In the genomic region with DNA sequence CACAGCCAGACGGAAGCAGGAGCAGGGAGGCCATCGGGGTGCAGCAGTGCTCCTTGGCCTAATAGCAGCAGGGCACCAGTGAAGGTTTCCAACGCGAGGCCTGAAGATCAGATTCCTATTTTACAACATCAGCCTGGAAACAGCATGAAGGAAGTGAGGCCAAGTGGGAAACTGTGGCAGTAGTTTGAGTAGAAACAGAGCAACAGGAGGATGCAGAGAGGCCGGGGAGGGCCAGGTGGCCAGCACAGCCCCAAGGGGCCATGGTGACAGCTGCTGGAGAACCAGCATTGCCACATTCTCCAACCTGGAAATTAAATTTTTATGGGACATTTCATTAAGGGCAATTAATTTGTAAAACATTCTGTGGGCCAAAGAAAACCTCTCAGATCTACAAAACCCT, we compare ENCODE assay signal across 1 cellular context.
TF ChIP-seq lines count a peak whose summit lies in the region.

No MANE protein-coding gene starts in this region.

TF ChIP-seq in HepG2, 621 proteins besides CTCF, POLR2A, EP300 and RAD21:
- no peak for TF ChIP-seq POLR2AphosphoS5 (IDR thresholded peaks at IDR 0.05; ENCODE audit: low read depth, low read length)
- TF ChIP-seq, protein P1, sequence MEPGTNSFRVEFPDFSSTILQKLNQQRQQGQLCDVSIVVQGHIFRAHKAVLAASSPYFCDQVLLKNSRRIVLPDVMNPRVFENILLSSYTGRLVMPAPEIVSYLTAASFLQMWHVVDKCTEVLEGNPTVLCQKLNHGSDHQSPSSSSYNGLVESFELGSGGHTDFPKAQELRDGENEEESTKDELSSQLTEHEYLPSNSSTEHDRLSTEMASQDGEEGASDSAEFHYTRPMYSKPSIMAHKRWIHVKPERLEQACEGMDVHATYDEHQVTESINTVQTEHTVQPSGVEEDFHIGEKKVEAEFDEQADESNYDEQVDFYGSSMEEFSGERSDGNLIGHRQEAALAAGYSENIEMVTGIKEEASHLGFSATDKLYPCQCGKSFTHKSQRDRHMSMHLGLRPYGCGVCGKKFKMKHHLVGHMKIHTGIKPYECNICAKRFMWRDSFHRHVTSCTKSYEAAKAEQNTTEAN (CRISPR knock-in tag; conservative IDR thresholded peaks at IDR 0.05) = no peak
- TF ChIP-seq MIER3 (CRISPR knock-in tag; IDR thresholded peaks at IDR 0.05; ENCODE audit: borderline replicate concordance) = no peak
- TF ChIP-seq ZNF234 (CRISPR knock-in tag; conservative IDR thresholded peaks at IDR 0.05) = no peak
- no peak for TF ChIP-seq FLYWCH1 (CRISPR knock-in tag; IDR thresholded peaks at IDR 0.05)
- no peak for TF ChIP-seq LCORL (IDR thresholded peaks at IDR 0.05)
- TF ChIP-seq LCORL (CRISPR knock-in tag; IDR thresholded peaks at IDR 0.05) = no peak
- no peak for TF ChIP-seq NR2F2 (IDR thresholded peaks at IDR 0.05; ENCODE audit: borderline replicate concordance, low read depth)
- TF ChIP-seq GFI1 (CRISPR knock-in tag; IDR thresholded peaks at IDR 0.05; ENCODE audit: borderline replicate concordance) = no peak
- no peak for TF ChIP-seq ZNF780A (CRISPR knock-in tag; IDR thresholded peaks at IDR 0.05)
- TF ChIP-seq ZNF382 (CRISPR knock-in tag; IDR thresholded peaks at IDR 0.05; ENCODE audit: borderline replicate concordance) = no peak
- TF ChIP-seq, protein P2, sequence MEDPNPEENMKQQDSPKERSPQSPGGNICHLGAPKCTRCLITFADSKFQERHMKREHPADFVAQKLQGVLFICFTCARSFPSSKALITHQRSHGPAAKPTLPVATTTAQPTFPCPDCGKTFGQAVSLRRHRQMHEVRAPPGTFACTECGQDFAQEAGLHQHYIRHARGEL (CRISPR knock-in tag; IDR thresholded peaks at IDR 0.05) = no peak
- TF ChIP-seq, protein P3, sequence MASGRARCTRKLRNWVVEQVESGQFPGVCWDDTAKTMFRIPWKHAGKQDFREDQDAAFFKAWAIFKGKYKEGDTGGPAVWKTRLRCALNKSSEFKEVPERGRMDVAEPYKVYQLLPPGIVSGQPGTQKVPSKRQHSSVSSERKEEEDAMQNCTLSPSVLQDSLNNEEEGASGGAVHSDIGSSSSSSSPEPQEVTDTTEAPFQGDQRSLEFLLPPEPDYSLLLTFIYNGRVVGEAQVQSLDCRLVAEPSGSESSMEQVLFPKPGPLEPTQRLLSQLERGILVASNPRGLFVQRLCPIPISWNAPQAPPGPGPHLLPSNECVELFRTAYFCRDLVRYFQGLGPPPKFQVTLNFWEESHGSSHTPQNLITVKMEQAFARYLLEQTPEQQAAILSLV (CRISPR knock-in tag; IDR thresholded peaks at IDR 0.05; ENCODE audit: borderline replicate concordance) = no peak
